ENCODE assay signal across 10 cellular contexts in the genomic region with DNA sequence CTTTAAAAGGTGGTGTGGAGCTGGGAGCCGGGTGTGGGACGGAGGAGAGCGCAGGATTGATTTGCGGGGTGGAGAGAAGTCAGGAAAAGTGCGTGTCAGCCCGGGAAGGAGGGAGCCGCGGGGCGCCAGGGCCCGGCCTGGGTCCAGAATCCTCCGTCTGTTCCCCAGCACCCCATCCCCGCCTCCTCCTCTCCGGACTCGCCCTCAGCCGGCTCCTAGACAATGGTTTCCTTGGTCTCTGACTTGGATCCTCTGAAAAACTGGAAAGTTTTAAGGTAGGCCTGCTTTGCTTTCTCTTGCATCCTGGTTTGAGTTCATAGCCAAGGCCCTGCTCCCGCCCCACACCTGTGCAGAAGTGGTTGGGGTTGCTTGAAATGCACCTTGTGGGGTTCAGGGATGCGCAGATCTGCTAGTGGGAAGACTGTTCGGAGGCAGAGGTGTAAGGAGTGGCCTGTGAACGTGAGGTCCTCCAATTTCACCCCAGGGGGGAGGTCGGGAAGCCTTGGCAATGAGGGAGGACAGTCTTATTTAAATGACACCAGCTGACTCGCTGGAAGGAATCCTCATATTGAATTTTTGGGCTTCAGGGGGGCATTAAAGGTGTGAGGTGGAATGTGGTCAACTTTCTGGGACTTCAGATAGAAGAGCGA.
DNase-seq lines count a peak whose midpoint lies in the region; ATAC-seq, FAIRE-seq and TF ChIP-seq lines count a peak whose summit lies in the region.
"Had no signal": no experiment of that assay in that cellular context is flagged by ENCODE, and none has a peak within 500 bp of the region (broad histone marks: within the 10 kb centered on the region; RNA-seq: fewer than 3 reads in every experiment).

No MANE protein-coding gene starts in this region.

- H3K27me3 ChIP-seq in iPS-15b (ENCODE audit: control insufficient read depth, insufficient read depth, low read length) (no peaks in the 10 kb centered on the region), psoas muscle (ENCODE audit: insufficient read depth in 3 of 3, low read length in 2 of 3) (no peaks in the 10 kb centered on the region)

- ATAC-seq in psoas muscle, result peak in 1 of 4 donors; percentile 46
- no peak for ATAC-seq in HG03175 (IDR thresholded peaks at IDR 0.05; ENCODE audit: unreplicated experiment)

- H3K36me3 Mint-ChIP-seq in chondrocyte (ENCODE audit: low read depth), result peaks cover 1% of the 10 kb centered on the region

- DNase-seq in AG20443 (ENCODE audit: low spot score) (peak; percentile 22), chondrocyte (ENCODE audit: low spot score) (no peak), psoas muscle (peak in 1 of 2 donors; percentile 60), D721Med (ENCODE audit: insufficient read length, low spot score) (no peak), mesenteric fat pad (ENCODE audit: low spot score) (no peak), NCI-H146 treated with DMSO at 0.1 percent for 48 hours (lab: John Stamatoyannopoulos, UW; ENCODE audit: unreplicated experiment) (no peak)
- DNase-seq: activated CD4-positive, alpha-beta T cell treated with anti-CD3 and anti-CD28 coated beads, Interleukin-2, amount 50 U/mL, for 4 hours had no signal

- peak overlapping the region; percentile 50 for H3K4me3 Mint-ChIP-seq in chondrocyte (ENCODE audit: unreplicated experiment)

- no peaks in the 10 kb centered on the region for H3K27me3 Mint-ChIP-seq in chondrocyte (ENCODE audit: low read depth)

- intact Hi-C loops in psoas muscle (cut with DNase I), result loop anchor here in 1 of 2 donors (10.0 kb wide), 1 partner anchor 86 kb away; no protein-coding TSS in a partner anchor

- H3K9ac ChIP-seq in iPS-15b (ENCODE audit: low read depth, low read length), result peak overlapping the region; percentile 47

- H3K27ac ChIP-seq in psoas muscle, result peak overlapping the region; percentile 53
- H3K27ac ChIP-seq: SK-N-MC had no signal

- H3K36me3 ChIP-seq in iPS-15b (ENCODE audit: control insufficient read depth, insufficient read depth, low read length) (no peaks in the 10 kb centered on the region), psoas muscle (ENCODE audit: insufficient read depth in 1 of 2, low read depth in 1 of 2) (no peaks in the 10 kb centered on the region)

- H3K4me3 ChIP-seq in iPS-15b (ENCODE audit: low read depth, low read length) (peak overlapping the region; percentile 26), psoas muscle (peak overlapping the region; percentile 29)
- H3K4me3 ChIP-seq: SK-N-MC had no signal

- peak overlapping the region; percentile 86 for H3K27ac Mint-ChIP-seq in chondrocyte (ENCODE audit: unreplicated experiment)

- no peak for FAIRE-seq in D721Med (lab: Jason Lieb, UNC)

- H3K9me3 Mint-ChIP-seq in chondrocyte (ENCODE audit: low read depth), result no peaks in the 10 kb centered on the region

- H3K4me1 ChIP-seq in iPS-15b (ENCODE audit: control insufficient read depth, insufficient read depth, low read length) (peaks cover 24% of the 10 kb centered on the region), psoas muscle (peaks cover 8% of the 10 kb centered on the region)

- peaks cover 53% of the 10 kb centered on the region for H3K4me1 Mint-ChIP-seq in chondrocyte (ENCODE audit: low read depth)

- no peak for TF ChIP-seq CTCF in chondrocyte (IDR thresholded peaks at IDR 0.05)
- no peak for TF ChIP-seq CTCF in psoas muscle (IDR thresholded peaks at IDR 0.05)
- TF ChIP-seq CTCF in D721Med (IDR thresholded peaks at IDR 0.05; ENCODE audit: insufficient read depth, missing control alignments), result no peak

- H3K9me3 ChIP-seq in iPS-15b (ENCODE audit: control insufficient read depth, insufficient read depth, low read length), result no peaks in the 10 kb centered on the region
- no peaks in the 10 kb centered on the region for H3K9me3 ChIP-seq in psoas muscle

- 50 to 54% (median 51%) methylated on average over 22 of the region's 22 CpGs for WGBS in psoas muscle, 3 donors
